ENCODE assay signal across 20 cellular contexts in the genomic region with DNA sequence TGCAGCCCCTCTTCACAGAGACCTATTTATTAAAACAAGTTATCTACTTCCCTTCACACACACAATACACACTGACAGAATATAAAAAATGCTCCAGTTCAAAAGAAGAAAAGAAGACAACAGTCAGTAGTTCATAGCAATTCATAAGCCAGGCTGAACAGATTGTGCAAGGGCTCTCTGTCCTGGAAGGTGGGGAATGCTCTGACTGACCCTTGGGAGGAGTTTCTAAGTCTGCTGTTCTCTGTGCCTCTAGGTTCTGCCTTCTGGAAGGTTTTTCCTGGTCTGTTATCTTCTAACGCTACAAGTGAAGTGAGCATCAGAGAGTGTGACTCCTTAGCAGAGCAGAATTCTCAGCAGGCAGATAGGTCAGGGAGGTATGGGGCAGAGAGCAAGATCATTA. TPM values are rescaled to one million over a fixed set of nuclear protein-coding genes. Genes with fewer than 3 reads are reported as not detected.
DNase-seq lines count a peak whose midpoint lies in the region; ATAC-seq and TF ChIP-seq lines count a peak whose summit lies in the region.
"Had no signal": no experiment of that assay in that cellular context is flagged by ENCODE, and none has a peak within 500 bp of the region (broad histone marks: within the 10 kb centered on the region; RNA-seq: fewer than 3 reads in every experiment).

No MANE protein-coding gene starts in this region.

- no peaks in the 10 kb centered on the region for H3K9me3 Mint-ChIP-seq in CD4-positive, alpha-beta memory T cell
- H3K9me3 Mint-ChIP-seq in neural crest cell = no peaks in the 10 kb centered on the region
- H3K9me3 Mint-ChIP-seq: T-helper 1 cell treated with Interleukin-12 subunit alpha and Interleukin-12 subunit beta and Interleukin-4 antibody, amounts not matched to agents 30 μg/mL and 1 μg/mL, for 36 hours had no signal

- in situ Hi-C loops in Panc1 (cut with HindIII; ENCODE audit: low pct_unique_long_range_greater_than_20kb, low sequenced_read_pairs) = no loop called here

- H3K36me3 Mint-ChIP-seq in CD4-positive, alpha-beta memory T cell = peaks cover 24 to 31% of the 10 kb centered on the region in 2 donors
- peaks cover 10% of the 10 kb centered on the region for H3K36me3 Mint-ChIP-seq in neural crest cell (ENCODE audit: low read depth)

- no TSS peak for BruUV-seq in Panc1 (replicated peaks; lab: Mats Ljungman, UMichigan)

- peak overlapping the region in 3 of 8 donors; percentile 41 to 66 (median 65) for H3K4me3 Mint-ChIP-seq in CD4-positive, alpha-beta memory T cell
- no peak overlapping the region for H3K4me3 Mint-ChIP-seq in neural crest cell
- H3K4me3 Mint-ChIP-seq: T-helper 1 cell treated with Interleukin-12 subunit alpha and Interleukin-12 subunit beta and Interleukin-4 antibody, amounts not matched to agents 30 μg/mL and 1 μg/mL, for 36 hours had no signal

- no peaks in the 10 kb centered on the region for H3K36me3 ChIP-seq in CD4-positive, alpha-beta memory T cell (ENCODE audit: insufficient read depth, low read length)
- H3K36me3 ChIP-seq in Panc1 (ENCODE audit: control insufficient read depth, insufficient read depth, low read length) (no peaks in the 10 kb centered on the region), left lung (peaks cover 0 to 16% of the 10 kb centered on the region in 2 donors)

- no peak overlapping the region for H3K4me3 ChIP-seq in CD4-positive, alpha-beta memory T cell (ENCODE audit: low read length in 2 of 2)
- H3K4me3 ChIP-seq in Panc1 (ENCODE audit: low read depth in 2 of 2, low read length in 2 of 2) = no peak overlapping the region
- H3K4me3 ChIP-seq in fibroblast of villous mesenchyme (ENCODE audit: low read depth, low read length) = no peak overlapping the region
- H3K4me3 ChIP-seq in left lung = no peak overlapping the region
- H3K4me3 ChIP-seq: mucosa of descending colon, smooth muscle cell, suprapubic skin had no signal

- no peaks in the 10 kb centered on the region for H3K27me3 ChIP-seq in CD4-positive, alpha-beta memory T cell (ENCODE audit: insufficient read depth, low read length)
- no peaks in the 10 kb centered on the region for H3K27me3 ChIP-seq in Panc1 (ENCODE audit: control insufficient read depth, insufficient read depth, low read length)
- H3K27me3 ChIP-seq in left lung = no peaks in the 10 kb centered on the region
- H3K27me3 ChIP-seq: suprapubic skin had no signal

- intact Hi-C loops in CD4-positive, alpha-beta memory T cell (cut with micrococcal nuclease) = no loop called here
- intact Hi-C loops in Panc1 (cut with micrococcal nuclease; ENCODE audit: unreplicated experiment) (no loop called here), left lung (cut with DNase I) (no loop called here)

- H3K9me3 ChIP-seq in CD4-positive, alpha-beta memory T cell (ENCODE audit: control insufficient read depth in 1 of 2, low read length in 2 of 2) = no peaks in the 10 kb centered on the region
- H3K9me3 ChIP-seq in Panc1 (ENCODE audit: control insufficient read depth, insufficient read depth, low read depth, low read length) = no peaks in the 10 kb centered on the region
- H3K9me3 ChIP-seq in left lung = no peaks in the 10 kb centered on the region
- H3K9me3 ChIP-seq: mucosa of descending colon, suprapubic skin had no signal

- ATAC-seq in Panc1 (0 out of 2 replicates have a peak, but pooled peaks have one; percentile 38), GM18861 (IDR thresholded peaks at IDR 0.05; ENCODE audit: unreplicated experiment) (no peak), left lung (no peak)
- ATAC-seq: mucosa of descending colon had no signal

- H3K27ac ChIP-seq in CD4-positive, alpha-beta memory T cell (ENCODE audit: low read depth, low read length) = no peak overlapping the region
- H3K27ac ChIP-seq in Panc1 (ENCODE audit: low read length) = no peak overlapping the region
- no peak overlapping the region for H3K27ac ChIP-seq in left lung
- H3K27ac ChIP-seq: suprapubic skin, WERI-Rb-1 had no signal

- TF ChIP-seq CTCF in Panc1 (IDR thresholded peaks at IDR 0.05) (no peak), fibroblast of villous mesenchyme (IDR thresholded peaks at IDR 0.05; ENCODE audit: insufficient read depth, low read depth, low read length) (no peak), neural crest cell (conservative IDR thresholded peaks at IDR 0.05) (no peak), left lung (IDR thresholded peaks at IDR 0.05) (no peak)

- CTCF ChIA-PET in CD4-positive, alpha-beta memory T cell (lab: Charles Lee; ENCODE audit: partially characterized antibody) = no interaction called here
- CTCF ChIA-PET in Panc1 (lab: Charles Lee) = no interaction called here

- H3K27me3 Mint-ChIP-seq in CD4-positive, alpha-beta memory T cell = no peaks in the 10 kb centered on the region
- H3K27me3 Mint-ChIP-seq in neural crest cell (ENCODE audit: low read depth) = no peaks in the 10 kb centered on the region

- DNase-seq in CD4-positive, alpha-beta memory T cell = no peak
- DNase-seq in Panc1 (ENCODE audit: low read depth, low spot score) (no peak), fibroblast of villous mesenchyme (ENCODE audit: low read depth) (peak; percentile 55), neural crest cell (ENCODE audit: low read depth, low spot score) (no peak), DMS 273 treated with DMSO at 0.1 percent for 48 hours (lab: John Stamatoyannopoulos, UW) (no peak), left lung (no peak)
- DNase-seq: activated effector memory CD4-positive, alpha-beta T cell treated with Interleukin-2 at 50 U/mL for 16 hours; amygdala; hypothalamus; mucosa of descending colon; NCI-H1092 treated with DMSO at 0.1 percent for 48 hours; NCI-H2107; NCI-H526; SHP77 treated with DMSO at 0.1 percent for 48 hours; stimulated activated CD4-positive, alpha-beta T cell treated with anti-CD3 and anti-CD28 coated beads, Interleukin-4, amount 100 ng/mL, for 4 hours; WERI-Rb-1 had no signal

- peaks cover 62% of the 10 kb centered on the region for H3K4me1 ChIP-seq in CD4-positive, alpha-beta memory T cell (ENCODE audit: insufficient read depth, low read length)
- H3K4me1 ChIP-seq in Panc1 (ENCODE audit: control insufficient read depth, insufficient read depth, low read length) (no peaks in the 10 kb centered on the region; the same call in 1 of the 2 replicates), left lung (peaks cover 0 to 34% of the 10 kb centered on the region in 2 donors)

- peaks cover 40 to 77% (median 59%) of the 10 kb centered on the region in 4 donors for H3K4me1 Mint-ChIP-seq in CD4-positive, alpha-beta memory T cell
- peaks cover 16% of the 10 kb centered on the region for H3K4me1 Mint-ChIP-seq in neural crest cell

- H3K27ac Mint-ChIP-seq in CD4-positive, alpha-beta memory T cell = peak overlapping the region; percentile 2 to 73 (median 38)
- H3K27ac Mint-ChIP-seq in neural crest cell (ENCODE audit: unreplicated experiment) = peak overlapping the region; percentile 60
- H3K27ac Mint-ChIP-seq: T-helper 1 cell treated with Interleukin-12 subunit alpha and Interleukin-12 subunit beta and Interleukin-4 antibody, amounts not matched to agents 30 μg/mL and 1 μg/mL, for 36 hours had no signal

- POLR2A ChIA-PET in CD4-positive, alpha-beta memory T cell (lab: Charles Lee; ENCODE audit: partially characterized antibody) = no interaction called here
- POLR2A ChIA-PET in Panc1 (lab: Charles Lee) = no interaction called here

RNA-seq across cellular contexts. Expression of a gene that starts 35.7 kb away (rescaled TPM):
- 100 to 1,000 TPM; 117 to 130 TPM for total RNA-seq in CD4-positive, alpha-beta memory T cell
- polyA plus RNA-seq in CD4-positive, alpha-beta memory T cell = 10 to 100 TPM; 55.5 to 83.4 TPM
- total RNA-seq in Panc1 (2021; ENCODE audit: unreplicated experiment) (80.2 TPM), fibroblast of villous mesenchyme (87.0 and 129 TPM in 2 replicates), neural crest cell (99.5 and 105 TPM in 2 replicates), left lung (10 to 100 TPM; 69.0 to 84.3 TPM)
- polyA plus RNA-seq in Panc1 (2012; ENCODE audit: insufficient read length) = 40.3 TPM
